ENCODE assay signal across 1 cellular context in the genomic region with DNA sequence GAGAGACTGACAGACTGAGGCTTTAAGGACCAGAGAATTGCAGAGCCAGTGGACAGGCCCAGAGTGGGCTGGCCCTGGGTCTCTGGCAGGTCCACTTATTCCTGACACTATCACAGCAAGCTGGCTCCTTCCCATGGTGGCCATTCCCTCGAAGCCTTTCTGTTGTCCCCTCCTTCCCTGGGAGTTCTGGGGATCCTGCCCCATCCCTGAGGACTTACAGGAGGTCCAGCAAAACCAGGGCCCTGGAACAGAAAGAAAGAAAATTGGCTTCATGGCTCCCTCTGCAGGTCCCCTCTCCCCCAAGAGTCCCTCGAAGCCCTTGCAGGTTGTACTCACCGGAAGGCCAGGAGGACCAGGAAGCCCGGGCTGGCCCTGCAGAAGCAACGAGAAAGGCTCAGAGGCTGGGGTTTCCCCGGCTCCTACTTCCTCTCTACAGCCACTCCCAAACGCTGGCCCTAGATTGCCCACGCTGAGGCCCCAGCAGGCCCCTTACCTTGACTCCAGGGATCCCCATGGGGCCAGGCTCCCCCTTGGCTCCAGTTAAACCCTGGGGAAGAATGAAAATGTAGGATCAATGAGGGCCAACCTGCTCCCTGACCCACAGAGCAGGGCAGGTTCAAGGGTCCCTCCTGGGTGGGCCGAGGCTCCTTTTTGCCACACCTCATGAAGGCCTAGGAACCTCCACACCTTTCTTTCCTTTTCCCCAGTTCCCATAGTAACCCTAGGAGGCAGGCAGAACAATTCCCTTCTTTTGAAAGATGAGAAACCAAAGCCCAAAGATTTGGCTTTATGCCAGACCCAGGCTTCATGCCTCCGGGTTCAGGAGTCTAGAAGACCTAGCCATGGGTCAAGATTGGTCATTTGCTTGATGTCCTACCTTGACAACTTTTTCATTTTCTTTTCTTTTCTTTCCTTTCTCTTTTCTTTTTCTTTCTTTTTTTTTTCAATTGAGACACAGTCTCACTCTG.
A peak's percentile ranks its signal among the peaks of the same experiment; 100 is the strongest.
TF ChIP-seq lines count a peak whose summit lies in the region.

No MANE protein-coding gene starts in this region.

TF ChIP-seq in K562, 482 proteins besides CTCF, POLR2A, EP300 and RAD21 (continued from another document and continues in another):
- TF ChIP-seq, protein P1, sequence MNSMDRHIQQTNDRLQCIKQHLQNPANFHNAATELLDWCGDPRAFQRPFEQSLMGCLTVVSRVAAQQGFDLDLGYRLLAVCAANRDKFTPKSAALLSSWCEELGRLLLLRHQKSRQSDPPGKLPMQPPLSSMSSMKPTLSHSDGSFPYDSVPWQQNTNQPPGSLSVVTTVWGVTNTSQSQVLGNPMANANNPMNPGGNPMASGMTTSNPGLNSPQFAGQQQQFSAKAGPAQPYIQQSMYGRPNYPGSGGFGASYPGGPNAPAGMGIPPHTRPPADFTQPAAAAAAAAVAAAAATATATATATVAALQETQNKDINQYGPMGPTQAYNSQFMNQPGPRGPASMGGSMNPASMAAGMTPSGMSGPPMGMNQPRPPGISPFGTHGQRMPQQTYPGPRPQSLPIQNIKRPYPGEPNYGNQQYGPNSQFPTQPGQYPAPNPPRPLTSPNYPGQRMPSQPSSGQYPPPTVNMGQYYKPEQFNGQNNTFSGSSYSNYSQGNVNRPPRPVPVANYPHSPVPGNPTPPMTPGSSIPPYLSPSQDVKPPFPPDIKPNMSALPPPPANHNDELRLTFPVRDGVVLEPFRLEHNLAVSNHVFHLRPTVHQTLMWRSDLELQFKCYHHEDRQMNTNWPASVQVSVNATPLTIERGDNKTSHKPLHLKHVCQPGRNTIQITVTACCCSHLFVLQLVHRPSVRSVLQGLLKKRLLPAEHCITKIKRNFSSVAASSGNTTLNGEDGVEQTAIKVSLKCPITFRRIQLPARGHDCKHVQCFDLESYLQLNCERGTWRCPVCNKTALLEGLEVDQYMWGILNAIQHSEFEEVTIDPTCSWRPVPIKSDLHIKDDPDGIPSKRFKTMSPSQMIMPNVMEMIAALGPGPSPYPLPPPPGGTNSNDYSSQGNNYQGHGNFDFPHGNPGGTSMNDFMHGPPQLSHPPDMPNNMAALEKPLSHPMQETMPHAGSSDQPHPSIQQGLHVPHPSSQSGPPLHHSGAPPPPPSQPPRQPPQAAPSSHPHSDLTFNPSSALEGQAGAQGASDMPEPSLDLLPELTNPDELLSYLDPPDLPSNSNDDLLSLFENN (IDR thresholded peaks at IDR 0.05; ENCODE audit: low read depth in 2 of 2, low read length in 2 of 2): no peak
- no peak for TF ChIP-seq MTF1 (CRISPR knock-in tag; IDR thresholded peaks at IDR 0.05; ENCODE audit: borderline replicate concordance)
- TF ChIP-seq ATF7 (IDR thresholded peaks at IDR 0.05): no peak
- no peak for TF ChIP-seq TEAD2 (tag; IDR thresholded peaks at IDR 0.05)
- peak; percentile 36; the same call in 1 of the 2 replicates for TF ChIP-seq GABPA (tag; conservative IDR thresholded peaks at IDR 0.05; ENCODE audit: low read depth)
- no peak for TF ChIP-seq SIN3A (IDR thresholded peaks at IDR 0.05; ENCODE audit: borderline replicate concordance in 2 of 2, control insufficient read depth in 1 of 2, low read depth in 2 of 2, low read length in 2 of 2)
- no peak for TF ChIP-seq ETV1 (tag; conservative IDR thresholded peaks at IDR 0.05; ENCODE audit: low read depth)
- no peak for TF ChIP-seq RBM17 (IDR thresholded peaks at IDR 0.05; ENCODE audit: borderline replicate concordance, low read depth, low read length)
- TF ChIP-seq BRD4 (IDR thresholded peaks at IDR 0.05): 0 out of 2 replicates have a peak, but pooled peaks have one; percentile 45
- TF ChIP-seq PTBP1 (IDR thresholded peaks at IDR 0.05; ENCODE audit: low read depth, low read length): no peak
- no peak for TF ChIP-seq MYNN (IDR thresholded peaks at IDR 0.05)
- no peak for TF ChIP-seq MYNN (CRISPR knock-in tag; IDR thresholded peaks at IDR 0.05)
- TF ChIP-seq, protein P2, sequence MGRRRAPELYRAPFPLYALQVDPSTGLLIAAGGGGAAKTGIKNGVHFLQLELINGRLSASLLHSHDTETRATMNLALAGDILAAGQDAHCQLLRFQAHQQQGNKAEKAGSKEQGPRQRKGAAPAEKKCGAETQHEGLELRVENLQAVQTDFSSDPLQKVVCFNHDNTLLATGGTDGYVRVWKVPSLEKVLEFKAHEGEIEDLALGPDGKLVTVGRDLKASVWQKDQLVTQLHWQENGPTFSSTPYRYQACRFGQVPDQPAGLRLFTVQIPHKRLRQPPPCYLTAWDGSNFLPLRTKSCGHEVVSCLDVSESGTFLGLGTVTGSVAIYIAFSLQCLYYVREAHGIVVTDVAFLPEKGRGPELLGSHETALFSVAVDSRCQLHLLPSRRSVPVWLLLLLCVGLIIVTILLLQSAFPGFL (CRISPR knock-in tag; IDR thresholded peaks at IDR 0.05): no peak
- no peak for TF ChIP-seq RHOXF2B (CRISPR knock-in tag; conservative IDR thresholded peaks at IDR 0.05)
- no peak for TF ChIP-seq GTF2A2 (tag; IDR thresholded peaks at IDR 0.05)
- no peak for TF ChIP-seq ILF3 (IDR thresholded peaks at IDR 0.05; ENCODE audit: borderline replicate concordance)
- peak; percentile 96 for TF ChIP-seq NFIC (IDR thresholded peaks at IDR 0.05)
- no peak for TF ChIP-seq RBM25 (IDR thresholded peaks at IDR 0.05; ENCODE audit: low read depth, low read length, severe bottlenecking)
- no peak for TF ChIP-seq SRSF3 (IDR thresholded peaks at IDR 0.05; ENCODE audit: insufficient read depth, low read length)
- TF ChIP-seq NUFIP1 (IDR thresholded peaks at IDR 0.05; ENCODE audit: partially characterized antibody): no peak
- TF ChIP-seq TCF7 (IDR thresholded peaks at IDR 0.05; ENCODE audit: borderline replicate concordance): no peak
- TF ChIP-seq ZNF444 (CRISPR knock-in tag; IDR thresholded peaks at IDR 0.05): no peak
- no peak for TF ChIP-seq CBX5 (IDR thresholded peaks at IDR 0.05; ENCODE audit: borderline replicate concordance, low read depth)
- no peak for TF ChIP-seq TCF7L2 (IDR thresholded peaks at IDR 0.05; ENCODE audit: low read depth, low read length)
- no peak for TF ChIP-seq MCM3 (IDR thresholded peaks at IDR 0.05)
- TF ChIP-seq ZNF75A (CRISPR knock-in tag; IDR thresholded peaks at IDR 0.05): no peak
- TF ChIP-seq ZNF143 (CRISPR knock-in tag; IDR thresholded peaks at IDR 0.05): no peak
- TF ChIP-seq, protein P3, sequence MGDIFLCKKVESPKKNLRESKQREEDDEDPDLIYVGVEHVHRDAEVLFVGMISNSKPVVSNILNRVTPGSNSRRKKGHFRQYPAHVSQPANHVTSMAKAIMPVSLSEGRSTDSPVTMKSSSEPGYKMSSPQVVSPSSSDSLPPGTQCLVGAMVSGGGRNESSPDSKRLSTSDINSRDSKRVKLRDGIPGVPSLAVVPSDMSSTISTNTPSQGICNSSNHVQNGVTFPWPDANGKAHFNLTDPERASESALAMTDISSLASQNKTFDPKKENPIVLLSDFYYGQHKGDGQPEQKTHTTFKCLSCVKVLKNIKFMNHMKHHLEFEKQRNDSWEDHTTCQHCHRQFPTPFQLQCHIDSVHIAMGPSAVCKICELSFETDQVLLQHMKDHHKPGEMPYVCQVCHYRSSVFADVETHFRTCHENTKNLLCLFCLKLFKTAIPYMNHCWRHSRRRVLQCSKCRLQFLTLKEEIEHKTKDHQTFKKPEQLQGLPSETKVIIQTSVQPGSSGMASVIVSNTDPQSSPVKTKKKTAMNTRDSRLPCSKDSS (IDR thresholded peaks at IDR 0.05; ENCODE audit: low read depth, partially characterized antibody): no peak
- TF ChIP-seq, protein P4, sequence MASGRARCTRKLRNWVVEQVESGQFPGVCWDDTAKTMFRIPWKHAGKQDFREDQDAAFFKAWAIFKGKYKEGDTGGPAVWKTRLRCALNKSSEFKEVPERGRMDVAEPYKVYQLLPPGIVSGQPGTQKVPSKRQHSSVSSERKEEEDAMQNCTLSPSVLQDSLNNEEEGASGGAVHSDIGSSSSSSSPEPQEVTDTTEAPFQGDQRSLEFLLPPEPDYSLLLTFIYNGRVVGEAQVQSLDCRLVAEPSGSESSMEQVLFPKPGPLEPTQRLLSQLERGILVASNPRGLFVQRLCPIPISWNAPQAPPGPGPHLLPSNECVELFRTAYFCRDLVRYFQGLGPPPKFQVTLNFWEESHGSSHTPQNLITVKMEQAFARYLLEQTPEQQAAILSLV (tag; IDR thresholded peaks at IDR 0.05): no peak
- no peak for TF ChIP-seq HMGN3 (IDR thresholded peaks at IDR 0.05; ENCODE audit: borderline replicate concordance, extremely low read depth, insufficient read length, low read depth, low read length)
- TF ChIP-seq, protein P5, sequence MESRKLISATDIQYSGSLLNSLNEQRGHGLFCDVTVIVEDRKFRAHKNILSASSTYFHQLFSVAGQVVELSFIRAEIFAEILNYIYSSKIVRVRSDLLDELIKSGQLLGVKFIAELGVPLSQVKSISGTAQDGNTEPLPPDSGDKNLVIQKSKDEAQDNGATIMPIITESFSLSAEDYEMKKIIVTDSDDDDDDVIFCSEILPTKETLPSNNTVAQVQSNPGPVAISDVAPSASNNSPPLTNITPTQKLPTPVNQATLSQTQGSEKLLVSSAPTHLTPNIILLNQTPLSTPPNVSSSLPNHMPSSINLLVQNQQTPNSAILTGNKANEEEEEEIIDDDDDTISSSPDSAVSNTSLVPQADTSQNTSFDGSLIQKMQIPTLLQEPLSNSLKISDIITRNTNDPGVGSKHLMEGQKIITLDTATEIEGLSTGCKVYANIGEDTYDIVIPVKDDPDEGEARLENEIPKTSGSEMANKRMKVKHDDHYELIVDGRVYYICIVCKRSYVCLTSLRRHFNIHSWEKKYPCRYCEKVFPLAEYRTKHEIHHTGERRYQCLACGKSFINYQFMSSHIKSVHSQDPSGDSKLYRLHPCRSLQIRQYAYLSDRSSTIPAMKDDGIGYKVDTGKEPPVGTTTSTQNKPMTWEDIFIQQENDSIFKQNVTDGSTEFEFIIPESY (CRISPR knock-in tag; IDR thresholded peaks at IDR 0.05): no peak
- TF ChIP-seq POLR2AphosphoS5 (IDR thresholded peaks at IDR 0.05; ENCODE audit: control insufficient read depth, insufficient read depth, low read depth, low read length): no peak
- TF ChIP-seq ZC3H8 (IDR thresholded peaks at IDR 0.05): no peak
- no peak for TF ChIP-seq ZNF347 (CRISPR knock-in tag; IDR thresholded peaks at IDR 0.05; ENCODE audit: low read depth)
- no peak for TF ChIP-seq NCOA4 (IDR thresholded peaks at IDR 0.05; ENCODE audit: partially characterized antibody)
- peak; percentile 11; the same call in 1 of the 2 replicates for TF ChIP-seq ZNF583 (CRISPR knock-in tag; IDR thresholded peaks at IDR 0.05)
- TF ChIP-seq ZBTB8A (IDR thresholded peaks at IDR 0.05; ENCODE audit: partially characterized antibody): no peak
- TF ChIP-seq BRCA1 (IDR thresholded peaks at IDR 0.05): no peak
- TF ChIP-seq BRCA1 (CRISPR knock-in tag; IDR thresholded peaks at IDR 0.05): no peak
